28 cellular contexts compared by ENCODE assay signal in genomic region chr3:2236203-2236602, GRCh38.
"Had no signal": no experiment of that assay in that cellular context is flagged by ENCODE, and none has a peak within 500 bp of the region (broad histone marks: within the 10 kb centered on the region; RNA-seq: fewer than 3 reads in every experiment).

No MANE protein-coding gene starts in this region.

- H3K27ac ChIP-seq: neural progenitor cell, ovary, parathyroid adenoma, psoas muscle, skin epidermis, spleen, suprapubic skin, testis, tibial artery, transverse colon, upper lobe of right lung, uterus had no signal

- H3K4me3 ChIP-seq: neural progenitor cell, ovary, psoas muscle, skin epidermis, smooth muscle cell, spleen, suprapubic skin, testis, tibial artery, transverse colon, upper lobe of right lung, uterus had no signal

- ATAC-seq: natural killer cell; psoas muscle; right cardiac atrium; sciatic nerve; stimulated activated memory B cell treated with anti-CD40 and anti-IgM and Interleukin-4, amounts not matched to agents 10 μg/mL and 1 μg/mL and 100 μg/mL, for 72 hours; stimulated activated naive CD8-positive, alpha-beta T cell treated with anti-CD3 and anti-CD28 coated beads, Interleukin-15, amount 100 ng/mL, for 72 hours; stimulated activated naive CD8-positive, alpha-beta T cell treated with anti-CD3 and anti-CD28 coated beads, Interleukin-15, Interleukin-2, amounts not matched to agents 100 U/mL and 50 U/mL, for 24 hours; upper lobe of right lung had no signal

- H3K36me3 ChIP-seq: neural progenitor cell, ovary, spleen, suprapubic skin, tibial artery, transverse colon, upper lobe of right lung, uterus had no signal

- H3K9me3 ChIP-seq: ovary, psoas muscle, spleen, suprapubic skin, testis, tibial artery, transverse colon, upper lobe of right lung, uterus had no signal

- DNase-seq: natural killer cell; occipital lobe; ovary; posterior cingulate gyrus; psoas muscle; right cardiac atrium; spleen; stimulated activated CD4-positive, alpha-beta T cell treated with anti-CD3 and anti-CD28 coated beads, Interleukin-12 subunit alpha, Interleukin-12 subunit beta, amount 100 ng/mL, for 4 hours; stimulated activated CD4-positive, alpha-beta T cell treated with anti-CD3 and anti-CD28 coated beads, Interleukin-1b, Interleukin-23, amount 100 ng/mL, for 48 hours; stimulated activated CD4-positive, alpha-beta T cell treated with anti-CD3 and anti-CD28 coated beads, Interleukin-4, amount 100 ng/mL, for 1 hour; stimulated activated CD4-positive, alpha-beta T cell treated with anti-CD3 and anti-CD28 coated beads, Interleukin-4, amount 100 ng/mL, for 4 hours; stimulated activated CD8-positive, alpha-beta memory T cell treated with anti-CD3 and anti-CD28 coated beads, Interleukin-4, amount 100 ng/mL, for 48 hours; stimulated activated naive CD4-positive, alpha-beta T cell; stimulated activated naive CD8-positive, alpha-beta T cell treated with anti-CD3 and anti-CD28 coated beads, Interleukin-15, amount 100 ng/mL, for 72 hours; stimulated activated naive CD8-positive, alpha-beta T cell treated with anti-CD3 and anti-CD28 coated beads, Interleukin-15, Interleukin-2, amounts not matched to agents 100 U/mL and 50 U/mL, for 24 hours; substantia nigra; testis; tibial artery; transverse colon; upper lobe of right lung; uterus had no signal

- H3K4me1 ChIP-seq: neural progenitor cell, psoas muscle, spleen, suprapubic skin, testis, transverse colon, upper lobe of right lung, uterus had no signal
